8 cellular contexts compared by ENCODE assay signal in the genomic region with DNA sequence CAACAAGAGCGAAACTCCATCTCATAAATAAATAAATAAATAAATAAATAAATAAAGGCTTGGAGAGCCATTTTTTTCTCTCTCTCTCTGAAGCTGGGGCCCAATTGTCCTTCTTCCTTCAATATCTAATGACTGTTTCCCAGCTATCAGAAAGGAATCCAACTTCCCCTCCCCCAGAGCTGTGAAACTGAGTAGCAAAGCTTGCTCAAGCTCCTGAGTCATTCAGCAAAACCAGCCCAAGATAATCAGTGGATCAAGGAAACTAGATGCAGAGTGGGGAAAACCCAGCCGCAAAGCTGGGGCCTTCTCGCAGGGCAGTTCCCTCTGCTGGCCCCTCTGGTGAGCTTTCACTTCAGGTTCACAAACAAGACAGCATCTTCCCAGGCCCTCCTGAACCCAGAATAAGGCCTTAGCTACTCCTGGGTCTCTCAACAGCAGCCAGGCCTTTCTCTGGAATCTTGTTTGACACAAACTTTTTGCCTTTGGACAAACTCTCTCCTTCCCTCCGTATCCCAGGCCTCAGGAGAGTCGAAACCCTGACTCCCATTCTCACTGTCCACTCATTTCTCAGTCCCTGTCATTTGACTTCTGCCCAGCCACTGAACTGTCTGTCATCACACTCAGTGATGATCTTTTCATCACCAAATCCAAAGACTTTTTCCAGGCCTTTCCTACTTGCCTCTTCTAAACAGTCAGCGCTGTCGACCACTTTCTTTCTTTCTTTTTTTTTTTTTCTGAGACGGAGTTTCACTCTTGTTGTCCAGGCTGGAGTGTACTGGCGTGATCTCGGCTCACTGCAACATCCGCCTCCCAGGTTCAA. TPM values are rescaled to one million over a fixed set of nuclear protein-coding genes. Genes with fewer than 3 reads are reported as not detected.
A peak's percentile ranks its signal among the peaks of the same experiment; 100 is the strongest.
DNase-seq lines count a peak whose midpoint lies in the region; ATAC-seq, FAIRE-seq and TF ChIP-seq lines count a peak whose summit lies in the region.

No MANE protein-coding gene starts in this region.

- DNase-seq in AG04449 (ENCODE audit: low read depth, low spot score) = peak; percentile 99
- peak; percentile 42 to 97 (median 72) for DNase-seq in T-helper 2 cell
- peak; percentile 77 to 95 for DNase-seq in ascending aorta (ENCODE audit: low spot score in 2 of 2)
- DNase-seq in smooth muscle cell (lab: John Stamatoyannopoulos, UW; ENCODE audit: unreplicated experiment) = peak; percentile 47
- DNase-seq in D721Med (ENCODE audit: insufficient read length, low spot score) = no peak

- 21% methylated on average over 11 of the region's 11 CpGs for WGBS in smooth muscle cell (ENCODE audit: low lambda C conversion rate)

- H3K4me1 ChIP-seq in ascending aorta (peaks cover 23 to 34% of the 10 kb centered on the region in 2 donors), iPS-18a (ENCODE audit: control insufficient read depth, low read depth, low read length) (peaks cover 25% of the 10 kb centered on the region), smooth muscle cell (ENCODE audit: low read depth) (peaks cover 36% of the 10 kb centered on the region)

- H3F3A ChIP-seq in smooth muscle cell (ENCODE audit: low read depth) = peaks cover 31% of the 10 kb centered on the region

- H3K36me3 ChIP-seq in ascending aorta (no peaks in the 10 kb centered on the region), iPS-18a (ENCODE audit: control insufficient read depth, low read depth, low read length) (no peaks in the 10 kb centered on the region), smooth muscle cell (ENCODE audit: low read depth) (no peaks in the 10 kb centered on the region)

- H3K9ac ChIP-seq in iPS-18a (ENCODE audit: low read length) (peak overlapping the region; percentile 2), smooth muscle cell (ENCODE audit: low read depth) (peak overlapping the region; percentile 94)

- H3K9me3 ChIP-seq in ascending aorta (no peaks in the 10 kb centered on the region), iPS-18a (ENCODE audit: control insufficient read depth, low read depth, low read length) (no peaks in the 10 kb centered on the region), smooth muscle cell (replicated peaks; ENCODE audit: low read depth) (no peaks in the 10 kb centered on the region)

- H3K79me2 ChIP-seq in smooth muscle cell (ENCODE audit: low read depth) = no peaks in the 10 kb centered on the region

- no peak for FAIRE-seq in D721Med (lab: Jason Lieb, UNC)

- H4K20me1 ChIP-seq in smooth muscle cell (ENCODE audit: low read depth) = no peaks in the 10 kb centered on the region

- peak; percentile 72 for TF ChIP-seq CTCF in AG04449 (IDR thresholded peaks at IDR 0.05; ENCODE audit: insufficient read depth, low read length, missing control alignments)
- TF ChIP-seq CTCF in ascending aorta (IDR thresholded peaks at IDR 0.05) = peak; percentile 19 to 52 (median 39)
- peak; percentile 20 for TF ChIP-seq CTCF in smooth muscle cell (IDR thresholded peaks at IDR 0.05; ENCODE audit: borderline replicate concordance, insufficient read depth, poor library complexity, severe bottlenecking)
- TF ChIP-seq CTCF in D721Med (IDR thresholded peaks at IDR 0.05; ENCODE audit: insufficient read depth, missing control alignments) = no peak

- intact Hi-C loops in ascending aorta (cut with DNase I) = loop anchor here (1.0 to 10.0 kb wide), 4 partner anchors 8 to 1389 kb away; no protein-coding TSS in a partner anchor

- no peak overlapping the region for H2AFZ ChIP-seq in smooth muscle cell (ENCODE audit: low read depth)

- ATAC-seq in GM19035 (IDR thresholded peaks at IDR 0.05; ENCODE audit: unreplicated experiment) (peak; percentile 79), HG03460 (IDR thresholded peaks at IDR 0.05; ENCODE audit: unreplicated experiment) (peak; percentile 78)

- no peaks in the 10 kb centered on the region for H3K27me3 ChIP-seq in ascending aorta
- H3K27me3 ChIP-seq in iPS-18a (ENCODE audit: control insufficient read depth, insufficient read depth, low read length) = no peaks in the 10 kb centered on the region
- no peaks in the 10 kb centered on the region for H3K27me3 ChIP-seq in smooth muscle cell (ENCODE audit: low read depth)

- POLR2A ChIA-PET in AG04449 (lab: Yijun Ruan, JAX) = interaction anchor here (0.8 to 3.4 kb wide), 8 partner anchors 12 to 167 kb away, joined by 3 to 31 read pairs (median 4); a partner anchor contains a TSS

- H3K27ac ChIP-seq in ascending aorta (peak overlapping the region; percentile 85 to 90), iPS-18a (ENCODE audit: low read length) (peak overlapping the region; percentile 15), smooth muscle cell (ENCODE audit: low read depth) (peak overlapping the region; percentile 98)

- peak overlapping the region; percentile 78 for H3K4me2 ChIP-seq in smooth muscle cell

- no peak overlapping the region for H3K4me3 ChIP-seq in AG04449 (ENCODE audit: low read depth, low read length)
- peak overlapping the region in 1 of 2 donors; percentile 26 for H3K4me3 ChIP-seq in ascending aorta
- no peak overlapping the region for H3K4me3 ChIP-seq in iPS-18a (ENCODE audit: low read length)
- no peak overlapping the region for H3K4me3 ChIP-seq in smooth muscle cell

- CTCF ChIA-PET in AG04449 (lab: Yijun Ruan, JAX) = interaction anchor here (0.6 to 9.3 kb wide), 13 partner anchors 8 to 193 kb away, joined by 3 to 102 read pairs (median 7); a partner anchor contains a TSS

RNA-seq across cellular contexts. Expression of a gene that starts 18.0 kb away (rescaled TPM):
- total RNA-seq in ascending aorta (174 TPM), smooth muscle cell (460 and 518 TPM in 2 replicates)
- polyA plus RNA-seq in smooth muscle cell = 316 and 334 TPM in 2 replicates

RNA-seq across cellular contexts. Expression of a gene that starts 57.5 kb away (rescaled TPM):
- total RNA-seq in ascending aorta (120 TPM), smooth muscle cell (80.4 and 90.6 TPM in 2 replicates)
- 85.0 and 86.5 TPM in 2 replicates for polyA plus RNA-seq in smooth muscle cell

Comparison
In these comparisons a context has a peak if more than half of its experiments do, and no peak if none do; other contexts are left out.
1. H3K27ac ChIP-seq: peak in every context shown above with its lines; median percentile 98 in smooth muscle cell; 88 in ascending aorta; 15 in iPS-18a.